11 cellular contexts compared by ENCODE assay signal in the genomic region with DNA sequence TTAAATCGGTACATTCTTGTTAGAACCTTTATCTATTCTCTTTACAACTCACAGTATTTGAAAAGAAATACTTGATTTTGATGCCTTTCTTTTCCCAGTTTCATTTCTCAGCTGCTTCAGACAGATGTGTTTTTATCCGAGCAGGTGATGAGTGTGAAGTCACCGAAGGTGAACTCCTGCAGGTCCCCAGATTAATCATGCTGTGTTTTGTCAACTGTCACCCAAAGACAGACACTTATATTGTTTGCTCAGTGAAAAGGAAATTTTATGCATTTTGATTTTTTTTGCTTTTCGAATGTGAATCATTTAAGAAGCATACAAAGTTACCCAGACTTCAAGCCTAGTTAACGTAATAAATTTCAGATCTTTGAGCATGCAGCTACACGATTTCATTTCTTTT.
"Had no signal": no experiment of that assay in that cellular context is flagged by ENCODE, and none has a peak within 500 bp of the region (broad histone marks: within the 10 kb centered on the region; RNA-seq: fewer than 3 reads in every experiment).

No MANE protein-coding gene starts in this region.

- FAIRE-seq: urothelium cell line had no signal

- DNase-seq: activated CD4-positive, alpha-beta T cell treated with anti-CD3 and anti-CD28 coated beads for 48 hours; activated naive CD4-positive, alpha-beta T cell treated with anti-CD3 and anti-CD28 coated beads, Interleukin-2, amount 50 U/mL, for 16 hours; amniotic stem cell; cortex of kidney; effector CD8-positive, alpha-beta T cell; foreskin melanocyte; left cardiac atrium; naive thymus-derived CD8-positive, alpha-beta T cell; posterior cingulate gyrus; stimulated activated CD4-positive, alpha-beta T cell treated with anti-CD3 and anti-CD28 coated beads, Interleukin-4, amount 100 ng/mL, for 4 hours had no signal

- ATAC-seq: left cardiac atrium; naive thymus-derived CD8-positive, alpha-beta T cell had no signal
